22 cellular contexts compared by ENCODE assay signal in the genomic region with DNA sequence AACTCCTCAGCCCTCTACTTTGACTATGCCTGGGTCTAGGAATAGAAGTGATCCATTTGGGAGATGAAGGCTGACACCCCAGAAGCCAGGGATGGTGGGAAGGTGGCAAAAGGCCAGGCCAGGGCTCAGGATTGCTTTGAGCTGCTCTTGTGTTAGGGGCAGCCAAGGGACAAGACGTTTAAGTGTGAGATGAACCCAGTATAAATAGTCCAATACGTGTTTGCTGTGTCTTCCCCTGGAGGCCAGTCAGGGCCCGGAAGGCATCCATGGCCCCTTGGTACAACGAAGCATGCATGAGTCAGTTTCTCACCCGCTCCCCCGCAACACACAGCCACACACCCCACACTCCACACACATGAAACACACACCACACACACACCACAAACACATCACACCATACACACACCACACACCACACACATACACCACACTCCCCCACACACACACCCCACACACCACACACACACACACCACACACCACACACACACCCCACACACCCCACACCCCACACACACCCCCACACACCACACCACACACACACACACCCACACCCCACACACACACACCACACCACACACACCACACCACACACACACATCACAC. TPM values are rescaled to one million over a fixed set of nuclear protein-coding genes. Genes with fewer than 3 reads are reported as not detected.
DNase-seq lines count a peak whose midpoint lies in the region; ATAC-seq, FAIRE-seq and TF ChIP-seq lines count a peak whose summit lies in the region.
"Had no signal": no experiment of that assay in that cellular context is flagged by ENCODE, and none has a peak within 500 bp of the region (broad histone marks: within the 10 kb centered on the region; RNA-seq: fewer than 3 reads in every experiment).

No MANE protein-coding gene starts in this region.

- TF ChIP-seq EP300 in A549 (IDR thresholded peaks at IDR 0.05): no peak

- DNase-seq in A549 (ENCODE audit: low read depth in 1 of 2, low spot score in 1 of 2) (peak; percentile 11 to 44), EH (ENCODE audit: low read depth) (peak; percentile 69), SK-MEL-5 (ENCODE audit: low read depth, low spot score) (peak; percentile 2), epithelial cell of esophagus (ENCODE audit: low read depth) (peak; percentile 1), dorsolateral prefrontal cortex (no peak), NCI-H1105 (lab: John Stamatoyannopoulos, UW) (no peak)
- no peak for DNase-seq in stimulated activated CD4-positive, alpha-beta T cell treated with anti-CD3 and anti-CD28 coated beads, Interleukin-1b, Interleukin-23, amount 100 ng/mL, for 48 hours
- DNase-seq: activated CD4-positive, alpha-beta T cell treated with anti-CD3 and anti-CD28 coated beads for 1 hour; activated CD8-positive, alpha-beta memory T cell treated with anti-CD3 and anti-CD28 coated beads, Interleukin-2, amount 10 ng/mL, durations not matched to agents 7 days and 5 days; CD8-positive, alpha-beta memory T cell; DND-41; MM.1S; NCI-H1930; NCI-H446 treated with DMSO at 0.1 percent for 48 hours; Peyer's patch; transverse colon had no signal

- no peak overlapping the region for H3K27ac ChIP-seq in A549
- H3K27ac ChIP-seq in dorsolateral prefrontal cortex: no peak overlapping the region
- H3K27ac ChIP-seq: ascending aorta, coronary artery, hepatocyte, Peyer's patch, transverse colon had no signal

- TF ChIP-seq CTCF in A549 (IDR thresholded peaks at IDR 0.05) (no peak), epithelial cell of esophagus (IDR thresholded peaks at IDR 0.05; ENCODE audit: insufficient read depth, low read depth, low read length, missing control alignments) (no peak), dorsolateral prefrontal cortex (IDR thresholded peaks at IDR 0.05 in 54 of 56, conservative IDR thresholded peaks at IDR 0.05 in 2 of 56; ENCODE audit: low read depth in 1 of 56, partially characterized antibody in 56 of 56) (no peak)

- in situ Hi-C loops in SK-MEL-5 (cut with HindIII; ENCODE audit: low pct_unique_long_range_greater_than_20kb, low sequenced_read_pairs): no loop called here

- peaks cover 17% of the 10 kb centered on the region for H3K4me1 ChIP-seq in A549
- H3K4me1 ChIP-seq: ascending aorta, Peyer's patch, transverse colon had no signal

- H3K4me3 ChIP-seq in A549: no peak overlapping the region
- H3K4me3 ChIP-seq in epithelial cell of esophagus (ENCODE audit: low read length): no peak overlapping the region
- H3K4me3 ChIP-seq in dorsolateral prefrontal cortex: no peak overlapping the region
- H3K4me3 ChIP-seq: ascending aorta, coronary artery, hepatocyte, Peyer's patch, transverse colon had no signal

- no peaks in the 10 kb centered on the region for H3K9me3 ChIP-seq in A549
- H3K9me3 ChIP-seq: ascending aorta, Peyer's patch, transverse colon had no signal

- POLR2A ChIA-PET in A549 (lab: Yijun Ruan, JAX): interaction anchor here (0.7 kb wide), 1 partner anchor 1733 kb away, joined by 3 read pairs; no protein-coding TSS in a partner anchor

- TF ChIP-seq POLR2A in A549 (IDR thresholded peaks at IDR 0.05; ENCODE audit: low read length): no peak

- H3K4me2 ChIP-seq in A549: no peak overlapping the region
- H3K4me2 ChIP-seq: hepatocyte had no signal

- intact Hi-C loops in dorsolateral prefrontal cortex (cut with DNase I): no loop called here

- CTCF ChIA-PET in A549 (lab: Yijun Ruan, JAX): no interaction called here

- WGBS in A549 (ENCODE audit: missing lambda C conversion rate): 55% methylated on average over 6 of the region's 6 CpGs

- ATAC-seq in A549 (no peak; a peak in 1 of 6 replicates), GM21447 (IDR thresholded peaks at IDR 0.05; ENCODE audit: unreplicated experiment) (no peak)
- ATAC-seq: activated CD8-positive, alpha-beta memory T cell treated with anti-CD3 and anti-CD28 coated beads, Interleukin-2, amount 10 ng/mL, durations not matched to agents 7 days and 5 days; activated naive CD4-positive, alpha-beta T cell treated with anti-CD3 and anti-CD28 coated beads, Interleukin-2, amount 50 U/mL, for 72 hours had no signal

- FAIRE-seq in A549 (lab: Jason Lieb, UNC): no peak
- FAIRE-seq: endometrium had no signal

- peaks cover 0 to 70% (median 32%) of the 10 kb centered on the region in 45 donors for H3K27me3 ChIP-seq in dorsolateral prefrontal cortex
- H3K27me3 ChIP-seq: ascending aorta, hepatocyte, Peyer's patch, transverse colon had no signal

- no peak for TF ChIP-seq RAD21 in A549 (conservative IDR thresholded peaks at IDR 0.05 in 1 of 2, IDR thresholded peaks at IDR 0.05 in 1 of 2)

TF ChIP-seq in A549, 52 proteins besides CTCF, POLR2A, EP300 and RAD21:
- no peak for TF ChIP-seq HDAC2 (IDR thresholded peaks at IDR 0.05)
- no peak for TF ChIP-seq GATA3 (IDR thresholded peaks at IDR 0.05; ENCODE audit: borderline replicate concordance)
- TF ChIP-seq, protein P1, sequence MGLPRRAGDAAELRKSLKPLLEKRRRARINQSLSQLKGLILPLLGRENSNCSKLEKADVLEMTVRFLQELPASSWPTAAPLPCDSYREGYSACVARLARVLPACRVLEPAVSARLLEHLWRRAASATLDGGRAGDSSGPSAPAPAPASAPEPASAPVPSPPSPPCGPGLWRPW (IDR thresholded peaks at IDR 0.05): no peak
- no peak for TF ChIP-seq MAFK (IDR thresholded peaks at IDR 0.05; ENCODE audit: partially characterized antibody)
- no peak for TF ChIP-seq FOSL2 (IDR thresholded peaks at IDR 0.05)
- TF ChIP-seq FOSL2 (CRISPR knock-in tag; IDR thresholded peaks at IDR 0.05): no peak
- no peak for TF ChIP-seq CBX2 (IDR thresholded peaks at IDR 0.05; ENCODE audit: borderline replicate concordance, low read depth)
- no peak for TF ChIP-seq ZC3H11A (IDR thresholded peaks at IDR 0.05)
- no peak for TF ChIP-seq MAZ (IDR thresholded peaks at IDR 0.05; ENCODE audit: borderline replicate concordance, low read depth, low read length)
- no peak for TF ChIP-seq CBX8 (IDR thresholded peaks at IDR 0.05)
- TF ChIP-seq, protein P2, sequence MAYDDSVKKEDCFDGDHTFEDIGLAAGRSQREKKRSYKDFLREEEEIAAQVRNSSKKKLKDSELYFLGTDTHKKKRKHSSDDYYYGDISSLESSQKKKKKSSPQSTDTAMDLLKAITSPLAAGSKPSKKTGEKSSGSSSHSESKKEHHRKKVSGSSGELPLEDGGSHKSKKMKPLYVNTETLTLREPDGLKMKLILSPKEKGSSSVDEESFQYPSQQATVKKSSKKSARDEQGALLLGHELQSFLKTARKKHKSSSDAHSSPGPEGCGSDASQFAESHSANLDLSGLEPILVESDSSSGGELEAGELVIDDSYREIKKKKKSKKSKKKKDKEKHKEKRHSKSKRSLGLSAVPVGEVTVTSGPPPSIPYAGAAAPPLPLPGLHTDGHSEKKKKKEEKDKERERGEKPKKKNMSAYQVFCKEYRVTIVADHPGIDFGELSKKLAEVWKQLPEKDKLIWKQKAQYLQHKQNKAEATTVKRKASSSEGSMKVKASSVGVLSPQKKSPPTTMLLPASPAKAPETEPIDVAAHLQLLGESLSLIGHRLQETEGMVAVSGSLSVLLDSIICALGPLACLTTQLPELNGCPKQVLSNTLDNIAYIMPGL (CRISPR knock-in tag; IDR thresholded peaks at IDR 0.05; ENCODE audit: borderline replicate concordance): no peak
- TF ChIP-seq CEBPB (IDR thresholded peaks at IDR 0.05): no peak
- TF ChIP-seq NR3C1 (IDR thresholded peaks at IDR 0.05): no peak

RNA-seq across cellular contexts. Expression of a gene that starts 5.0 kb away (rescaled TPM):
- polyA plus RNA-seq in A549 (2011; rRNA removed): 1.6 and 1.9 TPM in 2 replicates
- polyA plus RNA-seq in A549 (2012; cell fraction: cytosol; rRNA removed): 0.91 and 1.4 TPM in 2 replicates
- polyA plus RNA-seq in A549 (2012; cell fraction: nucleus; rRNA removed): 2.6 and 3.2 TPM in 2 replicates
- polyA plus RNA-seq in A549 (2017; fragmentation: RNase III; extraction: RNeasy Plus Mini Kit Qiagen cat#74134 plus additional on column Dnase treatment): 1.2 to 1.7 TPM (median 1.5 TPM) in 3 replicates
- 2.7 and 4.4 TPM in 2 replicates for polyA minus RNA-seq in A549 (2011; rRNA and poly(A)+ RNA removed)
- total RNA-seq in SK-MEL-5 (2014; rRNA removed; shearing (Covaris generic)): 0.34 and 0.48 TPM in 2 replicates
- polyA plus RNA-seq in SK-MEL-5 (2015; cell fraction: cytosol; rRNA removed): 0.89 and 1.3 TPM in 2 replicates
- 0.76 and 2.0 TPM in 2 replicates for polyA plus RNA-seq in SK-MEL-5 (2015; cell fraction: nucleus; rRNA removed)
- 10 to 100 TPM in 25 of 120 experiments, 1 to 10 TPM in 95; 2.7 to 19.1 (median 7.5) TPM for total RNA-seq in dorsolateral prefrontal cortex
- polyA plus RNA-seq: CD8-positive, alpha-beta memory T cell had no signal

Comparison
In these comparisons a context has a peak if more than half of its experiments do, and no peak if none do; other contexts are left out.
1. DNase-seq: peak in A549 (2 of 2), EH (single experiment), SK-MEL-5 (single experiment) and epithelial cell of esophagus (single experiment); none in dorsolateral prefrontal cortex (0 of 10), stimulated activated CD4-positive, alpha-beta T cell treated with anti-CD3 and anti-CD28 coated beads, Interleukin-1b, Interleukin-23, amount 100 ng/mL, for 48 hours (single experiment) and NCI-H1105 (single experiment).